8 cellular contexts compared by ENCODE assay signal in genomic region chr11:70398834-70399680, GRCh38. TPM values are rescaled to one million over a fixed set of nuclear protein-coding genes. Genes with fewer than 3 reads are reported as not detected.
A peak's percentile ranks its signal among the peaks of the same experiment; 100 is the strongest.
DNase-seq lines count a peak whose midpoint lies in the region; ATAC-seq and TF ChIP-seq lines count a peak whose summit lies in the region.

No MANE protein-coding gene starts in this region.

- no peak overlapping the region for H3K9ac ChIP-seq in BLaER1
- peak overlapping the region; percentile 83 for H3K9ac ChIP-seq in Karpas-422 (ENCODE audit: low read length)
- peak overlapping the region; percentile 65 to 93 for H3K9ac ChIP-seq in colonic mucosa (ENCODE audit: low read depth in 2 of 2, low read length in 2 of 2)
- peak overlapping the region; percentile 88 for H3K9ac ChIP-seq in mucosa of stomach (ENCODE audit: low read length)

- intact Hi-C loops in colonic mucosa (cut with DNase I) = no loop called here

- TF ChIP-seq CTCF in colonic mucosa (IDR thresholded peaks at IDR 0.05) = no peak

- H3K27me3 ChIP-seq in BLaER1 (peaks cover 54% of the 10 kb centered on the region), Karpas-422 (ENCODE audit: low read length) (no peaks in the 10 kb centered on the region), colonic mucosa (no peaks in the 10 kb centered on the region), mucosa of stomach (ENCODE audit: control insufficient read depth, insufficient read depth, low read length) (no peaks in the 10 kb centered on the region)

- ATAC-seq in HG02870 (IDR thresholded peaks at IDR 0.05; ENCODE audit: unreplicated experiment) (no peak), GM18517 (IDR thresholded peaks at IDR 0.05; ENCODE audit: unreplicated experiment) (no peak)

- no peaks in the 10 kb centered on the region for H3K9me2 ChIP-seq in Karpas-422 (replicated peaks; ENCODE audit: insufficient read depth, low read length)

- peak; percentile 88 for DNase-seq in Karpas-422
- DNase-seq in colonic mucosa = peak; percentile 29
- DNase-seq in NCI-H2029 treated with DMSO at 0.1 percent for 48 hours (lab: John Stamatoyannopoulos, UW) = no peak
- no peak for DNase-seq in NCI-H1436 treated with DMSO at 0.1 percent for 48 hours (lab: John Stamatoyannopoulos, UW)

- no peak overlapping the region for H2AFZ ChIP-seq in Karpas-422 (ENCODE audit: low read length)

- H3K4me3 ChIP-seq in BLaER1 (peak overlapping the region; percentile 62), Karpas-422 (ENCODE audit: low read length) (peak overlapping the region; percentile 73), colonic mucosa (peak overlapping the region; percentile 67), mucosa of stomach (ENCODE audit: low read length) (peak overlapping the region; percentile 79)

- H3K79me2 ChIP-seq in Karpas-422 (ENCODE audit: low read length) = peaks cover 100% of the 10 kb centered on the region

- H3K27ac ChIP-seq in BLaER1 = no peak overlapping the region
- H3K27ac ChIP-seq in Karpas-422 (ENCODE audit: low read length) = peak overlapping the region; percentile 84
- peak overlapping the region; percentile 64 for H3K27ac ChIP-seq in colonic mucosa

- H3K4me2 ChIP-seq in BLaER1 (peak overlapping the region; percentile 94), Karpas-422 (ENCODE audit: low read depth, low read length, poor library complexity, severe bottlenecking) (peak overlapping the region; percentile 80)

- H3K9me3 ChIP-seq in BLaER1 (no peaks in the 10 kb centered on the region), Karpas-422 (ENCODE audit: low read length) (no peaks in the 10 kb centered on the region), colonic mucosa (no peaks in the 10 kb centered on the region), mucosa of stomach (ENCODE audit: control insufficient read depth, low read length) (no peaks in the 10 kb centered on the region)

- H3K4me1 ChIP-seq in BLaER1 (peaks cover 30% of the 10 kb centered on the region), Karpas-422 (ENCODE audit: low read length) (peaks cover 39% of the 10 kb centered on the region), colonic mucosa (no peaks in the 10 kb centered on the region), mucosa of stomach (ENCODE audit: control insufficient read depth, insufficient read depth, low read length) (peaks cover 21% of the 10 kb centered on the region)

- H4K20me1 ChIP-seq in BLaER1 (peaks cover 52% of the 10 kb centered on the region), Karpas-422 (ENCODE audit: insufficient read depth, low read depth, low read length) (peaks cover 40% of the 10 kb centered on the region)

- H3K36me3 ChIP-seq in BLaER1 (no peaks in the 10 kb centered on the region), Karpas-422 (ENCODE audit: insufficient read depth, low read length) (peaks cover 10% of the 10 kb centered on the region), colonic mucosa (no peaks in the 10 kb centered on the region), mucosa of stomach (ENCODE audit: control insufficient read depth, insufficient read depth, low read length) (no peaks in the 10 kb centered on the region)

RNA-seq across cellular contexts. Expression of gene CTTN, which starts 0.7 kb away (rescaled TPM):
- 143 and 198 TPM in 2 replicates for total RNA-seq in Karpas-422 (2014; rRNA removed; shearing (Covaris generic); ENCODE audit: low replicate concordance)
- 100 to 1,000 TPM; 249 to 302 TPM for total RNA-seq in colonic mucosa

Comparison
In these comparisons a context has a peak if more than half of its experiments do, and no peak if none do; other contexts are left out.
1. DNase-seq: peak in Karpas-422 (single experiment) and colonic mucosa (single experiment); none in NCI-H2029 treated with DMSO at 0.1 percent for 48 hours (single experiment) and NCI-H1436 treated with DMSO at 0.1 percent for 48 hours (single experiment).
2. Peak in every context shown above with its lines, with median percentiles within 50 percentile points of each other: H3K4me3 ChIP-seq.